Comparison of ENCODE assay signal across 14 cellular contexts in genomic region chr2:231877533-231878456, GRCh38. TPM values are rescaled to one million over a fixed set of nuclear protein-coding genes. Genes with fewer than 3 reads are reported as not detected.
DNase-seq lines count a peak whose midpoint lies in the region; ATAC-seq, FAIRE-seq and TF ChIP-seq lines count a peak whose summit lies in the region.
"Had no signal": no experiment of that assay in that cellular context is flagged by ENCODE, and none has a peak within 500 bp of the region (broad histone marks: within the 10 kb centered on the region; RNA-seq: fewer than 3 reads in every experiment).

No MANE protein-coding gene starts in this region.

- TF ChIP-seq RAD21 in A549 (conservative IDR thresholded peaks at IDR 0.05 in 1 of 2, IDR thresholded peaks at IDR 0.05 in 1 of 2): no peak

- peak; percentile 36 to 55 for DNase-seq in A549 (ENCODE audit: low read depth in 1 of 2, low spot score in 1 of 2)
- peak; percentile 60 for DNase-seq in HTR-8/SVneo (ENCODE audit: insufficient read length, low spot score)
- peak; percentile 16 for DNase-seq in astrocyte of the cerebellum (ENCODE audit: low read depth)
- peak; percentile 87 for DNase-seq in kidney tubule cell (ENCODE audit: low spot score)
- no peak for DNase-seq in hepatic stellate cell (ENCODE audit: low spot score)
- DNase-seq in colonic mucosa: no peak
- DNase-seq in activated CD4-positive, alpha-beta memory T cell treated with anti-CD3 and anti-CD28 coated beads, Interleukin-2, amount 10 ng/mL, durations not matched to agents 7 days and 5 days: no peak
- DNase-seq in activated CD4-positive, alpha-beta memory T cell treated with anti-CD3 and anti-CD28 coated beads for 36 hours: no peak
- DNase-seq: activated CD8-positive, alpha-beta memory T cell treated with anti-CD3 and anti-CD28 coated beads, Interleukin-2, amount 50 U/mL, for 48 hours; adrenal gland; GDM1; left colon; NCI-H187 treated with DMSO at 0.1 percent for 48 hours had no signal

- no peak for TF ChIP-seq CTCF in A549 (IDR thresholded peaks at IDR 0.05)
- TF ChIP-seq CTCF in astrocyte of the cerebellum (IDR thresholded peaks at IDR 0.05; ENCODE audit: low read depth, low read length, missing control alignments): no peak
- TF ChIP-seq CTCF in colonic mucosa (IDR thresholded peaks at IDR 0.05): no peak

- H3K36me3 ChIP-seq in colonic mucosa: no peaks in the 10 kb centered on the region
- H3K36me3 ChIP-seq: adrenal gland had no signal

- in situ Hi-C loops in astrocyte of the cerebellum (cut with HindIII; ENCODE audit: low sequenced_read_pairs): no loop called here

- H3K4me2 ChIP-seq in A549: peak overlapping the region; percentile 35; the same call in 1 of the 3 replicates

- H3K4me3 ChIP-seq in A549 (no peak overlapping the region), astrocyte of the cerebellum (ENCODE audit: low read depth, low read length) (no peak overlapping the region), colonic mucosa (no peak overlapping the region)
- H3K4me3 ChIP-seq: adrenal gland, K562 had no signal

- no peaks in the 10 kb centered on the region for H3K27me3 ChIP-seq in colonic mucosa

- H3K9me3 ChIP-seq in A549 (no peaks in the 10 kb centered on the region), colonic mucosa (no peaks in the 10 kb centered on the region)
- H3K9me3 ChIP-seq: adrenal gland had no signal

- 55% methylated on average over 15 of the region's 15 CpGs for WGBS in A549 (ENCODE audit: missing lambda C conversion rate)

- H3K4me1 Mint-ChIP-seq in activated CD4-positive, alpha-beta memory T cell treated with anti-CD3 and anti-CD28 coated beads, Interleukin-2, amount 10 ng/mL, durations not matched to agents 7 days and 5 days: no peaks in the 10 kb centered on the region
- no peaks in the 10 kb centered on the region for H3K4me1 Mint-ChIP-seq in activated CD4-positive, alpha-beta memory T cell treated with anti-CD3 and anti-CD28 coated beads for 36 hours (ENCODE audit: low read depth)

- TF ChIP-seq POLR2A in A549 (IDR thresholded peaks at IDR 0.05; ENCODE audit: low read length): no peak

- no peak overlapping the region for H3K4me3 Mint-ChIP-seq in activated CD4-positive, alpha-beta memory T cell treated with anti-CD3 and anti-CD28 coated beads, Interleukin-2, amount 10 ng/mL, durations not matched to agents 7 days and 5 days
- H3K4me3 Mint-ChIP-seq in activated CD4-positive, alpha-beta memory T cell treated with anti-CD3 and anti-CD28 coated beads for 36 hours: no peak overlapping the region

- CTCF ChIA-PET in A549 (lab: Yijun Ruan, JAX): interaction anchor here (0.8 to 2.7 kb wide), 2 partner anchors 22 to 28 kb away, joined by 3 to 16 read pairs; no protein-coding TSS in a partner anchor
- CTCF ChIA-PET in activated CD4-positive, alpha-beta memory T cell treated with anti-CD3 and anti-CD28 coated beads, Interleukin-2, amount 10 ng/mL, durations not matched to agents 7 days and 5 days (lab: Charles Lee): no interaction called here
- CTCF ChIA-PET in activated CD4-positive, alpha-beta memory T cell treated with anti-CD3 and anti-CD28 coated beads for 36 hours (lab: Charles Lee): no interaction called here

- TF ChIP-seq EP300 in A549 (IDR thresholded peaks at IDR 0.05): no peak

- H3K4me1 ChIP-seq in A549: peaks cover 19% of the 10 kb centered on the region; the same call in 2 of the 3 replicates
- no peaks in the 10 kb centered on the region for H3K4me1 ChIP-seq in colonic mucosa
- H3K4me1 ChIP-seq: adrenal gland had no signal

- no peak overlapping the region for H3K9ac ChIP-seq in colonic mucosa (ENCODE audit: low read depth in 2 of 2, low read length in 2 of 2)

- intact Hi-C loops in colonic mucosa (cut with DNase I): no loop called here
- intact Hi-C loops in activated CD4-positive, alpha-beta memory T cell treated with anti-CD3 and anti-CD28 coated beads for 36 hours (cut with micrococcal nuclease): no loop called here

- H3K9me3 Mint-ChIP-seq in activated CD4-positive, alpha-beta memory T cell treated with anti-CD3 and anti-CD28 coated beads, Interleukin-2, amount 10 ng/mL, durations not matched to agents 7 days and 5 days: no peaks in the 10 kb centered on the region
- no peaks in the 10 kb centered on the region for H3K9me3 Mint-ChIP-seq in activated CD4-positive, alpha-beta memory T cell treated with anti-CD3 and anti-CD28 coated beads for 36 hours

- FAIRE-seq in A549 (lab: Jason Lieb, UNC) (no peak), HTR-8/SVneo (lab: Jason Lieb, UNC) (no peak)
- FAIRE-seq: K562 had no signal

- H3K27me3 Mint-ChIP-seq in activated CD4-positive, alpha-beta memory T cell treated with anti-CD3 and anti-CD28 coated beads, Interleukin-2, amount 10 ng/mL, durations not matched to agents 7 days and 5 days: peaks cover 19% of the 10 kb centered on the region
- H3K27me3 Mint-ChIP-seq in activated CD4-positive, alpha-beta memory T cell treated with anti-CD3 and anti-CD28 coated beads for 36 hours: peaks cover 14% of the 10 kb centered on the region

- ATAC-seq in A549: peak; percentile 70 to 83
- ATAC-seq: K562, left colon had no signal

- no peak overlapping the region for H3K27ac Mint-ChIP-seq in activated CD4-positive, alpha-beta memory T cell treated with anti-CD3 and anti-CD28 coated beads, Interleukin-2, amount 10 ng/mL, durations not matched to agents 7 days and 5 days
- H3K27ac Mint-ChIP-seq in activated CD4-positive, alpha-beta memory T cell treated with anti-CD3 and anti-CD28 coated beads for 36 hours: no peak overlapping the region

- POLR2A ChIA-PET in A549 (lab: Yijun Ruan, JAX): no interaction called here
- POLR2A ChIA-PET in activated CD4-positive, alpha-beta memory T cell treated with anti-CD3 and anti-CD28 coated beads, Interleukin-2, amount 10 ng/mL, durations not matched to agents 7 days and 5 days (lab: Charles Lee): no interaction called here
- POLR2A ChIA-PET in activated CD4-positive, alpha-beta memory T cell treated with anti-CD3 and anti-CD28 coated beads for 36 hours (lab: Charles Lee): no interaction called here

- peak overlapping the region in 1 of 2 experiments; percentile 55; a peak in 2 of 6 replicates for H3K27ac ChIP-seq in A549
- H3K27ac ChIP-seq in colonic mucosa: no peak overlapping the region
- H3K27ac ChIP-seq: adrenal gland had no signal

- H3K36me3 Mint-ChIP-seq in activated CD4-positive, alpha-beta memory T cell treated with anti-CD3 and anti-CD28 coated beads, Interleukin-2, amount 10 ng/mL, durations not matched to agents 7 days and 5 days (ENCODE audit: low read depth): no peaks in the 10 kb centered on the region
- H3K36me3 Mint-ChIP-seq in activated CD4-positive, alpha-beta memory T cell treated with anti-CD3 and anti-CD28 coated beads for 36 hours: no peaks in the 10 kb centered on the region

TF ChIP-seq in A549, 52 proteins besides CTCF, POLR2A, EP300 and RAD21:
- no peak for TF ChIP-seq BCL3 (IDR thresholded peaks at IDR 0.05)
- TF ChIP-seq RNF2 (IDR thresholded peaks at IDR 0.05; ENCODE audit: borderline replicate concordance, low read depth): no peak
- TF ChIP-seq, protein P1, sequence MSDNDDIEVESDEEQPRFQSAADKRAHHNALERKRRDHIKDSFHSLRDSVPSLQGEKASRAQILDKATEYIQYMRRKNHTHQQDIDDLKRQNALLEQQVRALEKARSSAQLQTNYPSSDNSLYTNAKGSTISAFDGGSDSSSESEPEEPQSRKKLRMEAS (IDR thresholded peaks at IDR 0.05): 0 out of 2 replicates have a peak, but pooled peaks have one; percentile 25
- no peak for TF ChIP-seq MAZ (IDR thresholded peaks at IDR 0.05; ENCODE audit: borderline replicate concordance, low read depth, low read length)
- no peak for TF ChIP-seq NR3C1 (IDR thresholded peaks at IDR 0.05)
- TF ChIP-seq CEBPB (IDR thresholded peaks at IDR 0.05): peak in 1 of 2 experiments; percentile 70; a peak in 2 of 4 replicates
- TF ChIP-seq KDM5A (IDR thresholded peaks at IDR 0.05): no peak

RNA-seq across cellular contexts. Expression of gene NPPC, which starts 48.4 kb away (rescaled TPM):
- polyA plus RNA-seq in A549 (2011; rRNA removed): not detected in 2 replicates
- polyA plus RNA-seq in A549 (2012; cell fraction: cytosol; rRNA removed): 0.19 TPM in 2 replicates
- 0.07 TPM in 1 of 2 replicates, not detected in the other for polyA plus RNA-seq in A549 (2012; cell fraction: nucleus; rRNA removed)
- 0.12 TPM in 1 of 3 replicates, not detected in the others for polyA plus RNA-seq in A549 (2017; fragmentation: RNase III; extraction: RNeasy Plus Mini Kit Qiagen cat#74134 plus additional on column Dnase treatment)
- not detected in 2 replicates for polyA minus RNA-seq in A549 (2011; rRNA and poly(A)+ RNA removed)
- 1 to 10 TPM in 1 of 2 donors, not detected in 1; 3.2 TPM for total RNA-seq in colonic mucosa
- not detected for total RNA-seq in activated CD4-positive, alpha-beta memory T cell treated with anti-CD3 and anti-CD28 coated beads, Interleukin-2, amount 10 ng/mL, durations not matched to agents 7 days and 5 days
- under 1 TPM in 1 of 2 experiments, not detected in 1; 0.22 TPM for total RNA-seq in activated CD4-positive, alpha-beta memory T cell treated with anti-CD3 and anti-CD28 coated beads for 36 hours
- total RNA-seq: K562, left colon had no signal
- polyA plus RNA-seq: K562 had no signal

Comparison
In these comparisons a context has a peak if more than half of its experiments do, and no peak if none do; other contexts are left out.
1. DNase-seq: peak in A549 (2 of 2), HTR-8/SVneo (single experiment), astrocyte of the cerebellum (single experiment) and kidney tubule cell (single experiment); none in hepatic stellate cell (single experiment), colonic mucosa (single experiment), activated CD4-positive, alpha-beta memory T cell treated with anti-CD3 and anti-CD28 coated beads, Interleukin-2, amount 10 ng/mL, durations not matched to agents 7 days and 5 days (single experiment) and activated CD4-positive, alpha-beta memory T cell treated with anti-CD3 and anti-CD28 coated beads for 36 hours (single experiment).